In the genomic region with DNA sequence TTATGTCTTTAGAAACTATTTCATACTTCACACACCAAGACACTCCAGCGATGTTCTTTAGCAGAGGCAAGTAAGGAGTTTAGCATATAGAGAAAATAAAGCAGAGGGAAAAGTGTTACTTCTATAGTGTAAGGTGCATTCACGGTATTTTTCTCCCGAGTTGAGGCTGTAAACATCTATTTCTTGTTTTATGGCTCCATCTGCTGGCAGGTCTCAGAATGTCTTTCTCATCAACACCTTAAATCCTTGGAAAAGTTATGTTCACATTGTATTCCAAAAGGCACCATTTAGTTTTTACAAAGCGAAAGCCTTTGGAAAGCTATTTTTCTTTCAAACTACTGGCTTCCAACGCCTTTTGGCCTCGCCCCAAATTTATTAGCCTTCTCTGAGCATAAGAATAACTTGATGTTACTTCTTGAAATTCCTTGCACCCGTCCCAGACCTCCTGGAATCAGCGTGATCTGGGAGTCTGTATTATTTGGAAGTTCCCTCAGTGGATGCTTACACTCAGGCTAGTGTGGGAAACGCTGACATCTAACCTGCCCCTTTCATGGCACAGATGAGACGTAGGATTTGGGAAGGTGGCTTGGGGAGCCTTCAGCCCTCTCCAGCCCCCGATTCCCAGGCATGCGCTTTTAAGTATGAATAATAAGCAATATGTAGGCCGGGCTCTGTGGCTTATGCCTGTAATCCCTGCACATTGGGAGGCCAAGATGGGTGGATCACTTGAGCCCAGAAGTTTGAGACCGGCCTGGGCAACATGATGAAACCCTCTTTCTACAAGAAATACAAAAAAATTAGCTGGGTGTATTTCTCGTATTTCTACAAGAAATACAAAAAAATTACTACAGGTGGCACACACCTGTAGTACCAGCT, we compare ENCODE assay signal across 8 cellular contexts. TPM values are rescaled to one million over a fixed set of nuclear protein-coding genes. Genes with fewer than 3 reads are reported as not detected.
DNase-seq lines count a peak whose midpoint lies in the region; ATAC-seq and TF ChIP-seq lines count a peak whose summit lies in the region.

No MANE protein-coding gene starts in this region.

- no peaks in the 10 kb centered on the region for H3K36me3 ChIP-seq in HEK293 (ENCODE audit: control insufficient read depth in 2 of 2, insufficient read depth in 1 of 2, low read length in 2 of 2)
- no peaks in the 10 kb centered on the region for H3K36me3 ChIP-seq in lower lobe of right lung

- H3K27me3 ChIP-seq in lower lobe of right lung (ENCODE audit: low read depth): peaks cover 21% of the 10 kb centered on the region

- DNase-seq in DMS53 (lab: John Stamatoyannopoulos, UW): peak; percentile 89
- DNase-seq in NCI-H774 (lab: John Stamatoyannopoulos, UW): peak; percentile 64
- peak; percentile 57 to 76 for DNase-seq in cardiac fibroblast (ENCODE audit: low read depth in 2 of 2)
- no peak for DNase-seq in lower lobe of right lung
- no peak for DNase-seq in activated T-helper 2 cell treated with anti-CD3 and anti-CD28 coated beads, Interferon-gamma antibody, Interleukin-2, Interleukin-4, amounts not matched to agents 10 μg/mL and 5 μg/mL and 100 μg/mL, durations not matched to agents 14 hours and 24 hours and 36 hours (ENCODE audit: low spot score)
- DNase-seq in activated naive CD8-positive, alpha-beta T cell treated with anti-CD3 and anti-CD28 coated beads, Interleukin-2, amount 50 U/mL, for 24 hours: no peak

- POLR2A ChIA-PET in HEK293 (lab: Yijun Ruan, JAX): no interaction called here

- intact Hi-C loops in lower lobe of right lung (cut with DNase I): loop anchor here (10.0 kb wide), 1 partner anchor 291 kb away; no protein-coding TSS in a partner anchor
- intact Hi-C loops in activated T-helper 2 cell treated with anti-CD3 and anti-CD28 coated beads, Interferon-gamma antibody, Interleukin-2, Interleukin-4, amounts not matched to agents 10 μg/mL and 5 μg/mL and 100 μg/mL, durations not matched to agents 14 hours and 24 hours and 36 hours (cut with micrococcal nuclease): loop anchor here (1.0 to 10.0 kb wide), 3 partner anchors 51 to 288 kb away; a partner anchor contains a TSS

- H3K9me3 Mint-ChIP-seq in activated T-helper 2 cell treated with anti-CD3 and anti-CD28 coated beads, Interferon-gamma antibody, Interleukin-2, Interleukin-4, amounts not matched to agents 10 μg/mL and 5 μg/mL and 100 μg/mL, durations not matched to agents 14 hours and 24 hours and 36 hours: no peaks in the 10 kb centered on the region
- no peaks in the 10 kb centered on the region for H3K9me3 Mint-ChIP-seq in activated naive CD8-positive, alpha-beta T cell treated with anti-CD3 and anti-CD28 coated beads, Interleukin-2, amount 50 U/mL, for 24 hours

- H3K4me3 ChIP-seq in HEK293 (ENCODE audit: low read depth, low read length) (no peak overlapping the region), cardiac fibroblast (replicated peaks in 1 of 2; ENCODE audit: low read depth in 2 of 2, low read length in 2 of 2) (no peak overlapping the region), lower lobe of right lung (no peak overlapping the region)

- no peak overlapping the region for H3K4me3 Mint-ChIP-seq in activated T-helper 2 cell treated with anti-CD3 and anti-CD28 coated beads, Interferon-gamma antibody, Interleukin-2, Interleukin-4, amounts not matched to agents 10 μg/mL and 5 μg/mL and 100 μg/mL, durations not matched to agents 14 hours and 24 hours and 36 hours (ENCODE audit: low read depth)
- no peak overlapping the region for H3K4me3 Mint-ChIP-seq in activated naive CD8-positive, alpha-beta T cell treated with anti-CD3 and anti-CD28 coated beads, Interleukin-2, amount 50 U/mL, for 24 hours

- H3K4me1 Mint-ChIP-seq in activated T-helper 2 cell treated with anti-CD3 and anti-CD28 coated beads, Interferon-gamma antibody, Interleukin-2, Interleukin-4, amounts not matched to agents 10 μg/mL and 5 μg/mL and 100 μg/mL, durations not matched to agents 14 hours and 24 hours and 36 hours (ENCODE audit: low read depth): peaks cover 6% of the 10 kb centered on the region
- H3K4me1 Mint-ChIP-seq in activated naive CD8-positive, alpha-beta T cell treated with anti-CD3 and anti-CD28 coated beads, Interleukin-2, amount 50 U/mL, for 24 hours: peaks cover 2% of the 10 kb centered on the region

- H3K27ac ChIP-seq in HEK293 (ENCODE audit: extremely low read depth, low read depth, low read length) (no peak overlapping the region), lower lobe of right lung (no peak overlapping the region)

- H3K9me3 ChIP-seq in HEK293 (ENCODE audit: control insufficient read depth, insufficient read depth, low read depth, low read length) (no peaks in the 10 kb centered on the region), lower lobe of right lung (no peaks in the 10 kb centered on the region)

- H3K36me3 Mint-ChIP-seq in activated T-helper 2 cell treated with anti-CD3 and anti-CD28 coated beads, Interferon-gamma antibody, Interleukin-2, Interleukin-4, amounts not matched to agents 10 μg/mL and 5 μg/mL and 100 μg/mL, durations not matched to agents 14 hours and 24 hours and 36 hours (ENCODE audit: low read depth): no peaks in the 10 kb centered on the region
- H3K36me3 Mint-ChIP-seq in activated naive CD8-positive, alpha-beta T cell treated with anti-CD3 and anti-CD28 coated beads, Interleukin-2, amount 50 U/mL, for 24 hours (ENCODE audit: low read depth): no peaks in the 10 kb centered on the region

- H3K27ac Mint-ChIP-seq in activated T-helper 2 cell treated with anti-CD3 and anti-CD28 coated beads, Interferon-gamma antibody, Interleukin-2, Interleukin-4, amounts not matched to agents 10 μg/mL and 5 μg/mL and 100 μg/mL, durations not matched to agents 14 hours and 24 hours and 36 hours: no peak overlapping the region
- H3K27ac Mint-ChIP-seq in activated naive CD8-positive, alpha-beta T cell treated with anti-CD3 and anti-CD28 coated beads, Interleukin-2, amount 50 U/mL, for 24 hours: no peak overlapping the region

- peaks cover 18% of the 10 kb centered on the region for H3K27me3 Mint-ChIP-seq in activated T-helper 2 cell treated with anti-CD3 and anti-CD28 coated beads, Interferon-gamma antibody, Interleukin-2, Interleukin-4, amounts not matched to agents 10 μg/mL and 5 μg/mL and 100 μg/mL, durations not matched to agents 14 hours and 24 hours and 36 hours (ENCODE audit: low read depth)
- peaks cover 20% of the 10 kb centered on the region for H3K27me3 Mint-ChIP-seq in activated naive CD8-positive, alpha-beta T cell treated with anti-CD3 and anti-CD28 coated beads, Interleukin-2, amount 50 U/mL, for 24 hours

- CTCF ChIA-PET in HEK293 (lab: Yijun Ruan, JAX): interaction anchor here (0.6 to 2.8 kb wide), 15 partner anchors 10 to 414 kb away, joined by 3 to 14 read pairs (median 4); no protein-coding TSS in a partner anchor

- H3K4me1 ChIP-seq in HEK293 (ENCODE audit: control insufficient read depth, insufficient read depth, low read length) (no peaks in the 10 kb centered on the region), lower lobe of right lung (no peaks in the 10 kb centered on the region)

- ATAC-seq in lower lobe of right lung (peak in 1 of 2 donors; percentile 54), HG03432 (IDR thresholded peaks at IDR 0.05; ENCODE audit: unreplicated experiment) (no peak)
- no peak for ATAC-seq in activated naive CD8-positive, alpha-beta T cell treated with anti-CD3 and anti-CD28 coated beads, Interleukin-2, amount 50 U/mL, for 24 hours

- 0 out of 2 replicates have a peak, but pooled peaks have one; percentile 11 for TF ChIP-seq CTCF in HEK293 (tag by site-specific recombination; IDR thresholded peaks at IDR 0.05)
- TF ChIP-seq CTCF in cardiac fibroblast (IDR thresholded peaks at IDR 0.05; ENCODE audit: low read depth, low read length): peak; percentile 44
- peak; percentile 72 for TF ChIP-seq CTCF in lower lobe of right lung (IDR thresholded peaks at IDR 0.05)

TF ChIP-seq in HEK293, 187 proteins besides CTCF, POLR2A, EP300 and RAD21 (continues in another document):
- TF ChIP-seq, protein P1, sequence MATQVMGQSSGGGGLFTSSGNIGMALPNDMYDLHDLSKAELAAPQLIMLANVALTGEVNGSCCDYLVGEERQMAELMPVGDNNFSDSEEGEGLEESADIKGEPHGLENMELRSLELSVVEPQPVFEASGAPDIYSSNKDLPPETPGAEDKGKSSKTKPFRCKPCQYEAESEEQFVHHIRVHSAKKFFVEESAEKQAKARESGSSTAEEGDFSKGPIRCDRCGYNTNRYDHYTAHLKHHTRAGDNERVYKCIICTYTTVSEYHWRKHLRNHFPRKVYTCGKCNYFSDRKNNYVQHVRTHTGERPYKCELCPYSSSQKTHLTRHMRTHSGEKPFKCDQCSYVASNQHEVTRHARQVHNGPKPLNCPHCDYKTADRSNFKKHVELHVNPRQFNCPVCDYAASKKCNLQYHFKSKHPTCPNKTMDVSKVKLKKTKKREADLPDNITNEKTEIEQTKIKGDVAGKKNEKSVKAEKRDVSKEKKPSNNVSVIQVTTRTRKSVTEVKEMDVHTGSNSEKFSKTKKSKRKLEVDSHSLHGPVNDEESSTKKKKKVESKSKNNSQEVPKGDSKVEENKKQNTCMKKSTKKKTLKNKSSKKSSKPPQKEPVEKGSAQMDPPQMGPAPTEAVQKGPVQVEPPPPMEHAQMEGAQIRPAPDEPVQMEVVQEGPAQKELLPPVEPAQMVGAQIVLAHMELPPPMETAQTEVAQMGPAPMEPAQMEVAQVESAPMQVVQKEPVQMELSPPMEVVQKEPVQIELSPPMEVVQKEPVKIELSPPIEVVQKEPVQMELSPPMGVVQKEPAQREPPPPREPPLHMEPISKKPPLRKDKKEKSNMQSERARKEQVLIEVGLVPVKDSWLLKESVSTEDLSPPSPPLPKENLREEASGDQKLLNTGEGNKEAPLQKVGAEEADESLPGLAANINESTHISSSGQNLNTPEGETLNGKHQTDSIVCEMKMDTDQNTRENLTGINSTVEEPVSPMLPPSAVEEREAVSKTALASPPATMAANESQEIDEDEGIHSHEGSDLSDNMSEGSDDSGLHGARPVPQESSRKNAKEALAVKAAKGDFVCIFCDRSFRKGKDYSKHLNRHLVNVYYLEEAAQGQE (tag by site-specific recombination; IDR thresholded peaks at IDR 0.05): no peak
- TF ChIP-seq SALL2 (tag by site-specific recombination; IDR thresholded peaks at IDR 0.05; ENCODE audit: borderline replicate concordance) (no peak), ZNF654 (tag by site-specific recombination; IDR thresholded peaks at IDR 0.05; ENCODE audit: low read depth) (peak; percentile 84)

RNA-seq across cellular contexts. Expression of a gene that starts 1.9 kb away (rescaled TPM):
- total RNA-seq in lower lobe of right lung: not detected
- total RNA-seq in activated T-helper 2 cell treated with anti-CD3 and anti-CD28 coated beads, Interferon-gamma antibody, Interleukin-2, Interleukin-4, amounts not matched to agents 10 μg/mL and 5 μg/mL and 100 μg/mL, durations not matched to agents 14 hours and 24 hours and 36 hours: not detected in 2 replicates

Comparison
In these comparisons a context has a peak if more than half of its experiments do, and no peak if none do; other contexts are left out.
1. DNase-seq: peak in DMS53 (single experiment), NCI-H774 (single experiment) and cardiac fibroblast (2 of 2); none in lower lobe of right lung (single experiment), activated T-helper 2 cell treated with anti-CD3 and anti-CD28 coated beads, Interferon-gamma antibody, Interleukin-2, Interleukin-4, amounts not matched to agents 10 μg/mL and 5 μg/mL and 100 μg/mL, durations not matched to agents 14 hours and 24 hours and 36 hours (single experiment) and activated naive CD8-positive, alpha-beta T cell treated with anti-CD3 and anti-CD28 coated beads, Interleukin-2, amount 50 U/mL, for 24 hours (single experiment).
2. CTCF ChIP-seq: peak in every context shown above with its lines; median percentile 72 in lower lobe of right lung; 44 in cardiac fibroblast; 11 in HEK293.